9 cellular contexts compared by ENCODE assay signal in the genomic region with DNA sequence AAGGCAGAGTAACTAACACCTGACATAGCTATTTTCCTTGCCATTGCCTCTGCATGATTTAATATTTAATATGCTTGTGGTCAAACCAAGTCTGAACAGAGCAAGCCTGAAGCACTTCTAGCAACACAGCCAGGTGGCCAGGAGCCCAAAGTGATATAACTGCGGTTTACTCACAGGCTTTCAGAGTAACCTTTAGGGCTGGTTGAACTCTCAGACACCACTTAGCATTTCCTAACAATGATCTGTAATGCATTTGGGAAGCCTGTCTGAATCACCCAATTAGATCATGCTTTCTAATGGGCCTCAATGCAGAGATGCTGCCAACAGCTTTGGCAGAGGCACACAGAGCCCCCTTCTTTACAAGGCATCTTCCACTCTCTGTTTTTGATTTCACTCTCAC.
A peak's percentile ranks its signal among the peaks of the same experiment; 100 is the strongest.
DNase-seq lines count a peak whose midpoint lies in the region; ATAC-seq and TF ChIP-seq lines count a peak whose summit lies in the region.
"Had no signal": no experiment of that assay in that cellular context is flagged by ENCODE, and none has a peak within 500 bp of the region (broad histone marks: within the 10 kb centered on the region; RNA-seq: fewer than 3 reads in every experiment).

No MANE protein-coding gene starts in this region.

- H3K4me3 Mint-ChIP-seq in Caco-2 (ENCODE audit: unreplicated experiment): no peak overlapping the region
- H3K4me3 Mint-ChIP-seq in activated T-cell treated with anti-CD3 and anti-CD28 coated beads, Interleukin-2, amount 50 U/mL, for 24 hours: no peak overlapping the region

- H3K27me3 ChIP-seq in Caco-2 (replicated peaks; ENCODE audit: control insufficient read depth, insufficient read depth, low read length): no peaks in the 10 kb centered on the region
- no peaks in the 10 kb centered on the region for H3K27me3 ChIP-seq in WERI-Rb-1 (ENCODE audit: insufficient read depth, low read depth, severe bottlenecking)

- TF ChIP-seq CTCF in AG10803 (conservative IDR thresholded peaks at IDR 0.05; ENCODE audit: low read length): no peak
- no peak for TF ChIP-seq CTCF in fibroblast of mammary gland (conservative IDR thresholded peaks at IDR 0.05; ENCODE audit: control insufficient read depth, insufficient read depth, low read depth, low read length)
- no peak for TF ChIP-seq CTCF in Caco-2 (IDR thresholded peaks at IDR 0.05; ENCODE audit: insufficient read depth in 1 of 2, low read depth in 1 of 2, low read length in 1 of 2, severe bottlenecking in 1 of 2, unreplicated experiment in 1 of 2)
- no peak for TF ChIP-seq CTCF in WERI-Rb-1 (IDR thresholded peaks at IDR 0.05; ENCODE audit: low read depth, low read length)

- H3K27me3 Mint-ChIP-seq in Caco-2 (ENCODE audit: insufficient read depth, unreplicated experiment): peaks cover 11% of the 10 kb centered on the region
- H3K27me3 Mint-ChIP-seq in activated T-cell treated with anti-CD3 and anti-CD28 coated beads, Interleukin-2, amount 50 U/mL, for 24 hours: peaks cover 2% of the 10 kb centered on the region

- peak; percentile 82 for ATAC-seq in GM21447 (IDR thresholded peaks at IDR 0.05; ENCODE audit: unreplicated experiment)

- peaks cover 21% of the 10 kb centered on the region for H3K9me3 Mint-ChIP-seq in Caco-2 (ENCODE audit: unreplicated experiment)
- no peaks in the 10 kb centered on the region for H3K9me3 Mint-ChIP-seq in activated T-cell treated with anti-CD3 and anti-CD28 coated beads, Interleukin-2, amount 50 U/mL, for 24 hours

- no peak overlapping the region for H3K27ac ChIP-seq in WERI-Rb-1

- BruUV-seq in Caco-2 (replicated peaks; lab: Mats Ljungman, UMichigan): no TSS peak

- POLR2A ChIA-PET in Caco-2 (lab: Charles Lee): no interaction called here

- DNase-seq in AG10803 (ENCODE audit: low read depth) (peak; percentile 73), NCI-H1092 treated with DMSO at 0.1 percent for 48 hours (lab: John Stamatoyannopoulos, UW) (peak; percentile 97), fibroblast of mammary gland (ENCODE audit: low read depth) (peak; percentile 95), Caco-2 (no peak), WERI-Rb-1 (no peak)
- DNase-seq in activated effector memory CD4-positive, alpha-beta T cell treated with anti-CD3 and anti-CD28 coated beads, Interleukin-2, amount 50 U/mL, for 16 hours: no peak
- no peak for DNase-seq in activated T-cell treated with anti-CD3 and anti-CD28 coated beads, Interleukin-2, amount 50 U/mL, for 24 hours
- DNase-seq: SHP77 treated with DMSO at 0.1 percent for 48 hours had no signal

- H3K9me3 ChIP-seq in Caco-2: peaks cover 6% of the 10 kb centered on the region; the same call in 1 of the 2 replicates
- peaks cover 10% of the 10 kb centered on the region for H3K9me3 ChIP-seq in WERI-Rb-1 (ENCODE audit: severe bottlenecking)

- H3K36me3 Mint-ChIP-seq in Caco-2 (ENCODE audit: insufficient read depth, unreplicated experiment): no peaks in the 10 kb centered on the region
- no peaks in the 10 kb centered on the region for H3K36me3 Mint-ChIP-seq in activated T-cell treated with anti-CD3 and anti-CD28 coated beads, Interleukin-2, amount 50 U/mL, for 24 hours (ENCODE audit: low read depth)

- H3K36me3 ChIP-seq in Caco-2 (ENCODE audit: control insufficient read depth, insufficient read depth, low read length) (no peaks in the 10 kb centered on the region), WERI-Rb-1 (no peaks in the 10 kb centered on the region)

- H3K4me1 Mint-ChIP-seq in Caco-2 (ENCODE audit: low read depth, unreplicated experiment): no peaks in the 10 kb centered on the region
- H3K4me1 Mint-ChIP-seq in activated T-cell treated with anti-CD3 and anti-CD28 coated beads, Interleukin-2, amount 50 U/mL, for 24 hours (ENCODE audit: low read depth): peaks cover 3% of the 10 kb centered on the region

- H3K27ac Mint-ChIP-seq in Caco-2 (ENCODE audit: unreplicated experiment): no peak overlapping the region
- no peak overlapping the region for H3K27ac Mint-ChIP-seq in activated T-cell treated with anti-CD3 and anti-CD28 coated beads, Interleukin-2, amount 50 U/mL, for 24 hours

- intact Hi-C loops in Caco-2 (cut with micrococcal nuclease; ENCODE audit: unreplicated experiment): no loop called here

- H3K4me3 ChIP-seq in AG10803 (ENCODE audit: low read length) (no peak overlapping the region), fibroblast of mammary gland (ENCODE audit: control insufficient read depth, low read depth, low read length) (no peak overlapping the region), Caco-2 (ENCODE audit: low read depth, low read length) (no peak overlapping the region), WERI-Rb-1 (ENCODE audit: low read depth, low read length) (no peak overlapping the region)

- CTCF ChIA-PET in Caco-2 (lab: Charles Lee): interaction anchor here (0.6 kb wide), 1 partner anchor 61 kb away, joined by 3 read pairs; no protein-coding TSS in a partner anchor

- no peaks in the 10 kb centered on the region for H3K4me1 ChIP-seq in Caco-2

Comparison
In these comparisons a context has a peak if more than half of its experiments do, and no peak if none do; other contexts are left out.
1. DNase-seq: peak in AG10803 (single experiment), NCI-H1092 treated with DMSO at 0.1 percent for 48 hours (single experiment) and fibroblast of mammary gland (single experiment); none in Caco-2 (0 of 2), activated effector memory CD4-positive, alpha-beta T cell treated with anti-CD3 and anti-CD28 coated beads, Interleukin-2, amount 50 U/mL, for 16 hours (single experiment), activated T-cell treated with anti-CD3 and anti-CD28 coated beads, Interleukin-2, amount 50 U/mL, for 24 hours (single experiment) and WERI-Rb-1 (single experiment).